Comparison of ENCODE assay signal across 9 cellular contexts in genomic region chr7:129376778-129377700, GRCh38. TPM values are rescaled to one million over a fixed set of nuclear protein-coding genes. Genes with fewer than 3 reads are reported as not detected.
DNase-seq lines count a peak whose midpoint lies in the region; ATAC-seq and TF ChIP-seq lines count a peak whose summit lies in the region.
"Had no signal": no experiment of that assay in that cellular context is flagged by ENCODE, and none has a peak within 500 bp of the region (broad histone marks: within the 10 kb centered on the region; RNA-seq: fewer than 3 reads in every experiment).

No MANE protein-coding gene starts in this region.

- H3K36me3 ChIP-seq in BLaER1 treated with 17β-estradiol and CSF1 and Interleukin-3, amounts not matched to agents 10 nM and 100 nM, result peaks cover 0 to 27% (median 11%) of the 10 kb centered on the region in 11 experiments; a peak in 14 of 22 replicates

- H4K20me1 ChIP-seq in BLaER1 treated with 17β-estradiol and CSF1 and Interleukin-3, amounts not matched to agents 10 nM and 100 nM, result no peaks in the 10 kb centered on the region

- H3K4me2 ChIP-seq in BLaER1 treated with 17β-estradiol and CSF1 and Interleukin-3, amounts not matched to agents 10 nM and 100 nM, result peak overlapping the region in 7 of 11 experiments; percentile 29 to 73 (median 52); a peak in 13 of 22 replicates

- peak overlapping the region in 2 of 11 experiments; percentile 20 to 36; a peak in 3 of 22 replicates for H3K27ac ChIP-seq in BLaER1 treated with 17β-estradiol and CSF1 and Interleukin-3, amounts not matched to agents 10 nM and 100 nM
- H3K27ac ChIP-seq: testis had no signal

- peaks cover 0 to 15% (median 10%) of the 10 kb centered on the region in 10 experiments; a peak in 14 of 20 replicates for H3K4me1 ChIP-seq in BLaER1 treated with 17β-estradiol and CSF1 and Interleukin-3, amounts not matched to agents 10 nM and 100 nM
- H3K4me1 ChIP-seq: testis had no signal

- in situ Hi-C loops in G401 (cut with HindIII; ENCODE audit: low sequenced_read_pairs), result no loop called here

- H3K27me3 ChIP-seq in BLaER1 treated with 17β-estradiol and CSF1 and Interleukin-3, amounts not matched to agents 10 nM and 100 nM, result no peaks in the 10 kb centered on the region
- H3K27me3 ChIP-seq: testis had no signal

- H3K4me3 ChIP-seq in BLaER1 treated with 17β-estradiol and CSF1 and Interleukin-3, amounts not matched to agents 10 nM and 100 nM, result no peak overlapping the region
- no peak overlapping the region for H3K4me3 ChIP-seq in epithelial cell of esophagus (ENCODE audit: low read length)
- H3K4me3 ChIP-seq: testis had no signal

- ATAC-seq in HG03342 (IDR thresholded peaks at IDR 0.05; ENCODE audit: unreplicated experiment), result no peak

- no peaks in the 10 kb centered on the region for H3K9me3 ChIP-seq in BLaER1 treated with 17β-estradiol and CSF1 and Interleukin-3, amounts not matched to agents 10 nM and 100 nM (replicated peaks in 1 of 11)
- H3K9me3 ChIP-seq: testis had no signal

- no peak for TF ChIP-seq CTCF in GM20000 (IDR thresholded peaks at IDR 0.05; ENCODE audit: extremely low read depth, missing control alignments)
- no peak for TF ChIP-seq CTCF in epithelial cell of esophagus (IDR thresholded peaks at IDR 0.05; ENCODE audit: insufficient read depth, low read depth, low read length, missing control alignments)

- H3K9ac ChIP-seq in BLaER1 treated with 17β-estradiol and CSF1 and Interleukin-3, amounts not matched to agents 10 nM and 100 nM, result no peak overlapping the region

- DNase-seq in GM20000 (ENCODE audit: low spot score) (peak; percentile 25), SIG-M5 (lab: John Stamatoyannopoulos, UW) (peak; percentile 24), epithelial cell of esophagus (ENCODE audit: low read depth) (peak; percentile 52), cortex of kidney (lab: John Stamatoyannopoulos, UW) (no peak), NCI-H2196 (lab: John Stamatoyannopoulos, UW; ENCODE audit: unreplicated experiment) (no peak), G401 (ENCODE audit: low spot score) (no peak)

RNA-seq across cellular contexts. Expression of gene STRIP2, which starts 57.2 kb away (rescaled TPM):
- total RNA-seq in G401 (2014; rRNA removed; shearing (Covaris generic)), result 22.8 and 24.8 TPM in 2 replicates

Comparison
In these comparisons a context has a peak if more than half of its experiments do, and no peak if none do; other contexts are left out.
1. DNase-seq: peak in GM20000 (single experiment), SIG-M5 (single experiment) and epithelial cell of esophagus (single experiment); none in cortex of kidney (single experiment), NCI-H2196 (single experiment) and G401 (single experiment).